Comparison of ENCODE assay signal across 12 cellular contexts in the genomic region with DNA sequence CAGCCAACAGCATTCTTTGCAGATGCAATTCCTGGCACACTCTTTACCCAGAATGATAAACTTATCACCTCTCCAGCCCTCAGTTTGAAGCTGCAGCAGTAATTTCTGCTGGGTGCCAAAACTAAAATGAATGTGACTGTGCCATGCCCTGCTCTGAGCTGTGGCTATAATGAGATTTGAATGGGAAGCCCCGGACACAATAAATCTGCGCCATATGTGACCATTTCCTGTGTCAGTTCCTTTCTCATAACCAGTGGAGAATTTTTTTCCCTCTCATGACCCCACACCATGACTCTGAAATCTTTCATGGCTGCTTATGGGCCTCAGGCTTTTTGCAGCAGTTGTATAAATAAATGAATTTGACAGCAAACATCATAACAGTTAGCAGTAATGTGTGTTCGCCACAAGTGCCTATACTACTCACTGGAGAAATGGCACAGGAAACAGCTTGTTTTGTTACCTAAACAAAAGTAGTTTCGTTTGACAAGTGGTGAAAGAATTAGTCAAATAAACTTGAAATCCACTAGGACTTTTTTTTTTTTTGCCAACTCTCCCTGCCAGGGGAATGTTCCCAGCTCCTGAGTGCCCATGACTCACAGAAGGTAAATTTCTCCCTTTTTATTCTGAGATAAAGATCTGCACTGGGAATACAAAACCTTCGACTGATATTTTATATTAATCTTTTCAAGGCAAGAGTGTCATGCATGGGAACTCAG.
DNase-seq lines count a peak whose midpoint lies in the region; ATAC-seq and TF ChIP-seq lines count a peak whose summit lies in the region.
"Had no signal": no experiment of that assay in that cellular context is flagged by ENCODE, and none has a peak within 500 bp of the region (broad histone marks: within the 10 kb centered on the region; RNA-seq: fewer than 3 reads in every experiment).

No MANE protein-coding gene starts in this region.

- no peak overlapping the region for H3K4ac ChIP-seq in mesenchymal stem cell (ENCODE audit: low read depth in 1 of 2, low read length in 2 of 2)

- H4K91ac ChIP-seq in mesenchymal stem cell (ENCODE audit: low read length) = no peak overlapping the region

- H3K4me3 ChIP-seq in GM06990 (replicated peaks; ENCODE audit: low read depth, low read length) (no peak overlapping the region), mesenchymal stem cell (ENCODE audit: insufficient read depth in 1 of 2, low read depth in 1 of 2, low read length in 2 of 2) (no peak overlapping the region)

- H3K9me3 ChIP-seq in mesenchymal stem cell (ENCODE audit: control insufficient read depth, low read length) = no peaks in the 10 kb centered on the region

- no peak overlapping the region for H3K9ac ChIP-seq in mesenchymal stem cell (ENCODE audit: low read length)

- H3K27me3 ChIP-seq in GM06990 (replicated peaks; ENCODE audit: control insufficient read depth, insufficient read depth, low read length) (no peaks in the 10 kb centered on the region), mesenchymal stem cell (ENCODE audit: control insufficient read depth in 1 of 2, insufficient read depth in 1 of 2, low read length in 2 of 2) (no peaks in the 10 kb centered on the region)

- no peak overlapping the region for H2BK12ac ChIP-seq in mesenchymal stem cell (ENCODE audit: low read length in 2 of 2)

- no peak overlapping the region for H2BK120ac ChIP-seq in mesenchymal stem cell (ENCODE audit: low read depth, low read length)

- no peak overlapping the region for H3K14ac ChIP-seq in mesenchymal stem cell (ENCODE audit: low read length in 2 of 2)

- no peak overlapping the region for H4K8ac ChIP-seq in mesenchymal stem cell (ENCODE audit: low read length)

- no peak overlapping the region for H3K23ac ChIP-seq in mesenchymal stem cell (ENCODE audit: low read length in 2 of 2)

- H3K27ac ChIP-seq in mesenchymal stem cell (ENCODE audit: low read length, poor library complexity, severe bottlenecking) = no peak overlapping the region

- H2AK5ac ChIP-seq in mesenchymal stem cell (ENCODE audit: low read length, severe bottlenecking) = no peak overlapping the region

- H3K27me3 Mint-ChIP-seq in endothelial cell (ENCODE audit: unreplicated experiment) (no peaks in the 10 kb centered on the region), natural killer cell (ENCODE audit: low read depth in 2 of 2) (no peaks in the 10 kb centered on the region)
- H3K27me3 Mint-ChIP-seq: activated B cell treated with CpG ODN at 0.5 μM for 24 hours; CD4-positive, CD25-positive, alpha-beta regulatory T cell had no signal

- no peaks in the 10 kb centered on the region for H3K9me3 Mint-ChIP-seq in endothelial cell (ENCODE audit: unreplicated experiment)
- H3K9me3 Mint-ChIP-seq in natural killer cell = peaks cover 0 to 6% of the 10 kb centered on the region in 2 donors
- H3K9me3 Mint-ChIP-seq: activated B cell treated with CpG ODN at 0.5 μM for 24 hours had no signal

- no peak overlapping the region for H3K18ac ChIP-seq in mesenchymal stem cell (ENCODE audit: low read depth in 1 of 2, low read length in 2 of 2)

- no peaks in the 10 kb centered on the region for H3K79me1 ChIP-seq in mesenchymal stem cell (replicated peaks; ENCODE audit: low read length, poor library complexity, severe bottlenecking)

- H2BK5ac ChIP-seq in mesenchymal stem cell (ENCODE audit: low read depth, low read length, poor library complexity, severe bottlenecking) = no peak overlapping the region

- no peak overlapping the region for H2BK15ac ChIP-seq in mesenchymal stem cell (ENCODE audit: low read depth, poor library complexity, severe bottlenecking)

- ATAC-seq in GM21381 (IDR thresholded peaks at IDR 0.05; ENCODE audit: unreplicated experiment) (peak; percentile 72), HG03342 (IDR thresholded peaks at IDR 0.05; ENCODE audit: unreplicated experiment) (peak; percentile 76), natural killer cell (no peak)

- 53% methylated on average over 3 of the region's 5 CpGs for WGBS in mesenchymal stem cell

- H3K4me3 Mint-ChIP-seq in endothelial cell (ENCODE audit: unreplicated experiment) (no peak overlapping the region), natural killer cell (no peak overlapping the region)
- H3K4me3 Mint-ChIP-seq: activated B cell treated with CpG ODN at 0.5 μM for 24 hours; CD4-positive, CD25-positive, alpha-beta regulatory T cell; neural crest cell had no signal

- H3K4me1 ChIP-seq in mesenchymal stem cell (ENCODE audit: control insufficient read depth, insufficient read depth, low read depth, low read length) = no peaks in the 10 kb centered on the region

- H3K27ac Mint-ChIP-seq in endothelial cell (ENCODE audit: unreplicated experiment) = peak overlapping the region; percentile 67
- H3K27ac Mint-ChIP-seq in natural killer cell = no peak overlapping the region
- H3K27ac Mint-ChIP-seq: activated B cell treated with CpG ODN at 0.5 μM for 24 hours; CD4-positive, CD25-positive, alpha-beta regulatory T cell had no signal

- H3K4me2 ChIP-seq in mesenchymal stem cell (ENCODE audit: low read length, poor library complexity, severe bottlenecking) = no peak overlapping the region

- peak; percentile 18 for DNase-seq in GM06990 (ENCODE audit: extremely low read depth, insufficient read length)
- DNase-seq in endothelial cell (ENCODE audit: low spot score) = no peak
- DNase-seq in nucleus accumbens (lab: John Stamatoyannopoulos, UW) = no peak
- no peak for DNase-seq in mesenchymal stem cell
- no peak for DNase-seq in natural killer cell
- no peak for DNase-seq in mesenteric fat pad (ENCODE audit: low spot score)
- DNase-seq: activated B cell treated with CpG ODN at 0.5 μM for 24 hours; CD4-positive, CD25-positive, alpha-beta regulatory T cell; NCI-H2029 had no signal

- H2AFZ ChIP-seq in mesenchymal stem cell (ENCODE audit: low read depth, low read length) = no peak overlapping the region

- intact Hi-C loops in natural killer cell (cut with micrococcal nuclease) = no loop called here

- peaks cover 27% of the 10 kb centered on the region for H3K4me1 Mint-ChIP-seq in endothelial cell (ENCODE audit: unreplicated experiment)
- H3K4me1 Mint-ChIP-seq in natural killer cell = no peaks in the 10 kb centered on the region
- H3K4me1 Mint-ChIP-seq: activated B cell treated with CpG ODN at 0.5 μM for 24 hours; CD4-positive, CD25-positive, alpha-beta regulatory T cell had no signal

- H3K36me3 ChIP-seq in GM06990 (ENCODE audit: control insufficient read depth, insufficient read depth, low read length) = no peaks in the 10 kb centered on the region
- no peaks in the 10 kb centered on the region for H3K36me3 ChIP-seq in mesenchymal stem cell (ENCODE audit: control insufficient read depth in 1 of 2, insufficient read depth in 2 of 2, low read depth in 1 of 2, low read length in 2 of 2)

- TF ChIP-seq CTCF in GM06990 (IDR thresholded peaks at IDR 0.05; ENCODE audit: insufficient read depth, low read length, poor library complexity, severe bottlenecking) (no peak), endothelial cell (IDR thresholded peaks at IDR 0.05; ENCODE audit: unreplicated experiment) (no peak), natural killer cell (IDR thresholded peaks at IDR 0.05) (no peak)

- H3K36me3 Mint-ChIP-seq in endothelial cell (ENCODE audit: low read depth, unreplicated experiment) (no peaks in the 10 kb centered on the region), natural killer cell (no peaks in the 10 kb centered on the region)
- H3K36me3 Mint-ChIP-seq: CD4-positive, CD25-positive, alpha-beta regulatory T cell had no signal

Comparison
In these comparisons a context has a peak if more than half of its experiments do, and no peak if none do; other contexts are left out.
1. ATAC-seq: peak in GM21381 (single experiment) and HG03342 (single experiment); none in natural killer cell (0 of 3).